In genomic region chr15:85312925-85313324, GRCh38 we compare ENCODE assay signal across 8 cellular contexts.
A peak's percentile ranks its signal among the peaks of the same experiment; 100 is the strongest.
DNase-seq lines count a peak whose midpoint lies in the region; ATAC-seq lines count a peak whose summit lies in the region.

No MANE protein-coding gene starts in this region.

- DNase-seq in GM03348 (ENCODE audit: low spot score) (peak; percentile 30), NOMO-1 treated with DMSO at 0.1 percent for 48 hours (lab: John Stamatoyannopoulos, UW; ENCODE audit: unreplicated experiment) (peak; percentile 48), iris pigment epithelial cell (ENCODE audit: low read depth) (peak; percentile 84), midbrain (lab: John Stamatoyannopoulos, UW) (no peak), activated gamma-delta T cell (lab: John Stamatoyannopoulos, UW) (no peak), NCI-H1048 (lab: John Stamatoyannopoulos, UW) (no peak)

- ATAC-seq in GM21825 (IDR thresholded peaks at IDR 0.05; ENCODE audit: unreplicated experiment), result peak; percentile 9
- no peak for ATAC-seq in HG02588 (IDR thresholded peaks at IDR 0.05; ENCODE audit: unreplicated experiment)

Comparison
In these comparisons a context has a peak if more than half of its experiments do, and no peak if none do; other contexts are left out.
1. DNase-seq: peak in GM03348 (single experiment), NOMO-1 treated with DMSO at 0.1 percent for 48 hours (single experiment) and iris pigment epithelial cell (single experiment); none in midbrain (single experiment), activated gamma-delta T cell (single experiment) and NCI-H1048 (single experiment).